1 cellular context compared by ENCODE assay signal in genomic region chr17:47638903-47639302, GRCh38.
TF ChIP-seq lines count a peak whose summit lies in the region.

No MANE protein-coding gene starts in this region.

TF ChIP-seq in K562, 482 proteins besides CTCF, POLR2A, EP300 and RAD21:
- TF ChIP-seq HMBOX1 (IDR thresholded peaks at IDR 0.05) = no peak
- no peak for TF ChIP-seq NFRKB (IDR thresholded peaks at IDR 0.05; ENCODE audit: low read depth)
- no peak for TF ChIP-seq ADNP (tag; IDR thresholded peaks at IDR 0.05)
- TF ChIP-seq MAFG (tag; conservative IDR thresholded peaks at IDR 0.05) = peak; percentile 53; the same call in 1 of the 2 replicates
- TF ChIP-seq ZNF146 (CRISPR knock-in tag; IDR thresholded peaks at IDR 0.05; ENCODE audit: unreplicated experiment) = peak; percentile 25
- TF ChIP-seq ZNF316 (IDR thresholded peaks at IDR 0.05) = peak; percentile 90
- peak; percentile 62 for TF ChIP-seq C11orf30 (IDR thresholded peaks at IDR 0.05; ENCODE audit: low read depth)
- TF ChIP-seq IRF2 (CRISPR knock-in tag; IDR thresholded peaks at IDR 0.05) = no peak
- peak; percentile 23; the same call in 1 of the 2 replicates for TF ChIP-seq NFE2 (IDR thresholded peaks at IDR 0.05; ENCODE audit: low read depth)
